ENCODE assay signal across 23 cellular contexts in genomic region chr6:22466665-22467064, GRCh38.
DNase-seq lines count a peak whose midpoint lies in the region; ATAC-seq and TF ChIP-seq lines count a peak whose summit lies in the region.
"Had no signal": no experiment of that assay in that cellular context is flagged by ENCODE, and none has a peak within 500 bp of the region (broad histone marks: within the 10 kb centered on the region; RNA-seq: fewer than 3 reads in every experiment).

No MANE protein-coding gene starts in this region.

- POLR2A ChIA-PET in A673 (lab: Charles Lee; ENCODE audit: low non-redundant PET): no interaction called here

- CTCF ChIA-PET in A673 (lab: Charles Lee): no interaction called here

- H2BK15ac ChIP-seq in neuronal stem cell (ENCODE audit: low read length): no peak overlapping the region

- BruUV-seq in A673 (replicated peaks; lab: Mats Ljungman, UMichigan): no TSS peak

- DNase-seq in NCI-H510A treated with DMSO at 0.1 percent for 48 hours (lab: John Stamatoyannopoulos, UW) (peak; percentile 55), NCI-H510A (lab: John Stamatoyannopoulos, UW) (no peak), NCI-H146 (lab: John Stamatoyannopoulos, UW) (peak; percentile 58), astrocyte of the hippocampus (ENCODE audit: low read depth, low spot score) (peak; percentile 6), neuronal stem cell (ENCODE audit: low spot score) (peak; percentile 23), A673 (ENCODE audit: low spot score) (no peak), sciatic nerve (ENCODE audit: low spot score) (no peak)
- DNase-seq: activated CD4-positive, alpha-beta T cell treated with anti-CD3 and anti-CD28 coated beads for 36 hours; activated CD8-positive, alpha-beta memory T cell treated with anti-CD3 and anti-CD28 coated beads for 24 hours; activated T-cell treated with anti-CD3 and anti-CD28 coated beads, Interleukin-2, amount 50 U/mL, for 24 hours; brain microvascular endothelial cell; Caco-2; effector CD4-positive, alpha-beta T cell; GOT3; heart left ventricle; left colon; naive thymus-derived CD8-positive, alpha-beta T cell; NCI-H1436 treated with DMSO at 0.1 percent for 48 hours had no signal

- no peak overlapping the region for H3K4ac ChIP-seq in neuronal stem cell (ENCODE audit: low read length)

- H2BK12ac ChIP-seq in neuronal stem cell (ENCODE audit: low read length): no peak overlapping the region

- H2BK5ac ChIP-seq in neuronal stem cell (ENCODE audit: low read length): no peak overlapping the region

- no peak overlapping the region for H2BK120ac ChIP-seq in neuronal stem cell (ENCODE audit: low read depth, low read length)

- no peaks in the 10 kb centered on the region for H3K36me3 ChIP-seq in neuronal stem cell (replicated peaks in 1 of 2; ENCODE audit: control insufficient read depth in 2 of 2, insufficient read depth in 2 of 2, low read length in 2 of 2)
- no peaks in the 10 kb centered on the region for H3K36me3 ChIP-seq in A673 (ENCODE audit: insufficient read depth, low read length, poor library complexity, severe bottlenecking)
- H3K36me3 ChIP-seq: BLaER1 treated with 17β-estradiol and CSF1 and Interleukin-3, amounts not matched to agents 10 nM and 100 nM; brain microvascular endothelial cell; heart left ventricle; suprapubic skin had no signal

- H3K4me3 ChIP-seq in neuronal stem cell (ENCODE audit: low read length in 2 of 2) (no peak overlapping the region), A673 (ENCODE audit: low read depth, low read length, poor library complexity, severe bottlenecking) (no peak overlapping the region)
- H3K4me3 ChIP-seq: BLaER1 treated with 17β-estradiol and CSF1 and Interleukin-3, amounts not matched to agents 10 nM and 100 nM; heart left ventricle; suprapubic skin had no signal

- peaks cover 5 to 9% of the 10 kb centered on the region in 2 donors for H3K4me1 ChIP-seq in neuronal stem cell (ENCODE audit: control insufficient read depth in 2 of 2, insufficient read depth in 1 of 2, low read depth in 1 of 2, low read length in 2 of 2)
- no peaks in the 10 kb centered on the region for H3K4me1 ChIP-seq in A673 (ENCODE audit: insufficient read depth, low read length, poor library complexity, severe bottlenecking)
- H3K4me1 ChIP-seq: Caco-2 had no signal

- H3K18ac ChIP-seq in neuronal stem cell (ENCODE audit: low read length): no peak overlapping the region

- intact Hi-C loops in A673 (cut with micrococcal nuclease; ENCODE audit: unreplicated experiment) (no loop called here), sciatic nerve (cut with DNase I) (no loop called here)

- H3K9me3 ChIP-seq in neuronal stem cell (replicated peaks in 1 of 2; ENCODE audit: control insufficient read depth in 2 of 2, insufficient read depth in 1 of 2, low read depth in 1 of 2, low read length in 2 of 2) (peaks cover 0 to 4% of the 10 kb centered on the region in 2 donors), A673 (ENCODE audit: low read depth, low read length, poor library complexity, severe bottlenecking) (no peaks in the 10 kb centered on the region)
- H3K9me3 ChIP-seq: BLaER1 treated with 17β-estradiol and CSF1 and Interleukin-3, amounts not matched to agents 10 nM and 100 nM; Caco-2; suprapubic skin had no signal

- TF ChIP-seq CTCF in A673 (conservative IDR thresholded peaks at IDR 0.05; ENCODE audit: low read depth, low read length): no peak

- no peaks in the 10 kb centered on the region for H3K79me1 ChIP-seq in neuronal stem cell (ENCODE audit: low read depth, low read length)

- H4K8ac ChIP-seq in neuronal stem cell (ENCODE audit: low read depth, low read length): no peak overlapping the region

- ATAC-seq in sciatic nerve (no peak), GM19397 (IDR thresholded peaks at IDR 0.05; ENCODE audit: unreplicated experiment) (no peak)
- ATAC-seq: activated CD4-positive, alpha-beta T cell treated with anti-CD3 and anti-CD28 coated beads for 36 hours; heart left ventricle; left colon; naive thymus-derived CD8-positive, alpha-beta T cell; stimulated activated memory B cell treated with anti-CD40 and anti-IgM and Interleukin-4, amounts not matched to agents 10 μg/mL and 1 μg/mL and 100 μg/mL, for 72 hours had no signal

- H4K91ac ChIP-seq in neuronal stem cell (ENCODE audit: low read depth, low read length, poor library complexity): no peak overlapping the region

- H2AFZ ChIP-seq in neuronal stem cell (ENCODE audit: low read length): peak overlapping the region; percentile 15

- no peak overlapping the region for H3K23ac ChIP-seq in neuronal stem cell (ENCODE audit: low read depth, low read length, poor library complexity)

- no peak overlapping the region for H3K14ac ChIP-seq in neuronal stem cell (ENCODE audit: low read length)

- H3K27ac ChIP-seq in neuronal stem cell (replicated peaks; ENCODE audit: low read length) (peak overlapping the region; percentile 73), A673 (ENCODE audit: low read depth, low read length, poor library complexity, severe bottlenecking) (no peak overlapping the region)
- H3K27ac ChIP-seq: BLaER1 treated with 17β-estradiol and CSF1 and Interleukin-3, amounts not matched to agents 10 nM and 100 nM; brain microvascular endothelial cell; epithelial cell of prostate; heart left ventricle; suprapubic skin had no signal

- WGBS in neuronal stem cell (ENCODE audit: extremely low coverage in 2 of 2, insufficient read length in 2 of 2, insufficient replicate concordance in 1 of 2), 2 donors: no CpG with 5 or more reads among the region's 4 CpGs

- H3K27me3 ChIP-seq in neuronal stem cell (ENCODE audit: control insufficient read depth in 3 of 3, insufficient read depth in 3 of 3, low read depth in 1 of 3, low read length in 3 of 3) (no peaks in the 10 kb centered on the region), A673 (replicated peaks; ENCODE audit: insufficient read depth, low read depth, low read length, poor library complexity) (no peaks in the 10 kb centered on the region)
- H3K27me3 ChIP-seq: BLaER1 treated with 17β-estradiol and CSF1 and Interleukin-3, amounts not matched to agents 10 nM and 100 nM; brain microvascular endothelial cell; heart left ventricle; suprapubic skin had no signal

- no peak overlapping the region for H3K4me2 ChIP-seq in neuronal stem cell (ENCODE audit: insufficient read depth, low read length, poor library complexity, severe bottlenecking)
- H3K4me2 ChIP-seq: BLaER1 treated with 17β-estradiol and CSF1 and Interleukin-3, amounts not matched to agents 10 nM and 100 nM had no signal

- no peak overlapping the region for H3K9ac ChIP-seq in neuronal stem cell (ENCODE audit: low read depth, low read length, poor library complexity)
- H3K9ac ChIP-seq: BLaER1 treated with 17β-estradiol and CSF1 and Interleukin-3, amounts not matched to agents 10 nM and 100 nM had no signal

- H2AK5ac ChIP-seq in neuronal stem cell (ENCODE audit: low read depth, low read length): no peak overlapping the region

Comparison
In these comparisons a context has a peak if more than half of its experiments do, and no peak if none do; other contexts are left out.
1. DNase-seq: peak in NCI-H510A treated with DMSO at 0.1 percent for 48 hours (single experiment), NCI-H146 (single experiment), astrocyte of the hippocampus (single experiment) and neuronal stem cell (single experiment); none in NCI-H510A (single experiment), A673 (single experiment) and sciatic nerve (single experiment).